In genomic region chr16:57471852-57472664, GRCh38 we compare ENCODE assay signal across 1 cellular context.
A peak's percentile ranks its signal among the peaks of the same experiment; 100 is the strongest.
TF ChIP-seq lines count a peak whose summit lies in the region.

No MANE protein-coding gene starts in this region.

TF ChIP-seq in HepG2, 621 proteins besides CTCF, POLR2A, EP300 and RAD21 (continued from another document and continues in another):
- peak; percentile 60; the same call in 1 of the 2 replicates for TF ChIP-seq POGK (CRISPR knock-in tag; conservative IDR thresholded peaks at IDR 0.05)
- TF ChIP-seq THAP11 (CRISPR knock-in tag; IDR thresholded peaks at IDR 0.05), result peak; percentile 60
- TF ChIP-seq ZNF605 (CRISPR knock-in tag; IDR thresholded peaks at IDR 0.05), result peak; percentile 46; the same call in 1 of the 2 replicates
- no peak for TF ChIP-seq SNAI1 (CRISPR knock-in tag; IDR thresholded peaks at IDR 0.05; ENCODE audit: borderline replicate concordance)
- TF ChIP-seq ZMYM3 (CRISPR knock-in tag; IDR thresholded peaks at IDR 0.05), result peak; percentile 42
- no peak for TF ChIP-seq ZNF260 (CRISPR knock-in tag; IDR thresholded peaks at IDR 0.05; ENCODE audit: borderline replicate concordance, low read depth)
- TF ChIP-seq ZNF570 (CRISPR knock-in tag; IDR thresholded peaks at IDR 0.05; ENCODE audit: borderline replicate concordance), result no peak
- TF ChIP-seq HOXA5 (CRISPR knock-in tag; IDR thresholded peaks at IDR 0.05), result peak; percentile 70; the same call in 1 of the 2 replicates
- peak; percentile 74; the same call in 1 of the 2 replicates for TF ChIP-seq FOXJ3 (CRISPR knock-in tag; IDR thresholded peaks at IDR 0.05; ENCODE audit: borderline replicate concordance)
- no peak for TF ChIP-seq ZXDC (CRISPR knock-in tag; IDR thresholded peaks at IDR 0.05)
- no peak for TF ChIP-seq ZNF343 (CRISPR knock-in tag; IDR thresholded peaks at IDR 0.05)
- TF ChIP-seq NR2F1 (CRISPR knock-in tag; IDR thresholded peaks at IDR 0.05), result peak; percentile 39 to 67
- TF ChIP-seq SIN3B (IDR thresholded peaks at IDR 0.05; ENCODE audit: low read length), result no peak
- 0 out of 2 replicates have a peak, but pooled peaks have one; percentile 22 for TF ChIP-seq IRF9 (CRISPR knock-in tag; IDR thresholded peaks at IDR 0.05; ENCODE audit: borderline replicate concordance)
- TF ChIP-seq LCORL (IDR thresholded peaks at IDR 0.05), result no peak
- peak; percentile 84; the same call in 1 of the 2 replicates for TF ChIP-seq LCORL (CRISPR knock-in tag; IDR thresholded peaks at IDR 0.05)
- TF ChIP-seq STAG1 (CRISPR knock-in tag; IDR thresholded peaks at IDR 0.05), result 0 out of 2 replicates have a peak, but pooled peaks have one; percentile 10
- TF ChIP-seq SOX6 (IDR thresholded peaks at IDR 0.05), result no peak
- TF ChIP-seq SOX6 (CRISPR knock-in tag; IDR thresholded peaks at IDR 0.05), result peak; percentile 77
- TF ChIP-seq THRA (CRISPR knock-in tag; IDR thresholded peaks at IDR 0.05; ENCODE audit: borderline replicate concordance), result peak; percentile 58; the same call in 1 of the 2 replicates
- TF ChIP-seq SMAD9 (CRISPR knock-in tag; IDR thresholded peaks at IDR 0.05), result 0 out of 2 replicates have a peak, but pooled peaks have one; percentile 41
- no peak for TF ChIP-seq HNRNPK (IDR thresholded peaks at IDR 0.05; ENCODE audit: low read depth, low read length, poor library complexity, severe bottlenecking)
- no peak for TF ChIP-seq ZBTB39 (CRISPR knock-in tag; IDR thresholded peaks at IDR 0.05)
- TF ChIP-seq CEBPG (CRISPR knock-in tag; IDR thresholded peaks at IDR 0.05), result 0 out of 2 replicates have a peak, but pooled peaks have one; percentile 9
- no peak for TF ChIP-seq ZSCAN22 (CRISPR knock-in tag; IDR thresholded peaks at IDR 0.05)
- TF ChIP-seq GZF1 (CRISPR knock-in tag; IDR thresholded peaks at IDR 0.05), result peak; percentile 89
- no peak for TF ChIP-seq ZNF484 (CRISPR knock-in tag; IDR thresholded peaks at IDR 0.05; ENCODE audit: borderline replicate concordance, low read depth)
- TF ChIP-seq ZNF784 (CRISPR knock-in tag; IDR thresholded peaks at IDR 0.05; ENCODE audit: borderline replicate concordance), result no peak
- TF ChIP-seq ZNF274 (CRISPR knock-in tag; IDR thresholded peaks at IDR 0.05), result 0 out of 2 replicates have a peak, but pooled peaks have one; percentile 17
- TF ChIP-seq ZNF232 (CRISPR knock-in tag; IDR thresholded peaks at IDR 0.05; ENCODE audit: borderline replicate concordance), result peak; percentile 51; the same call in 1 of the 2 replicates
- TF ChIP-seq ZC3H13 (CRISPR knock-in tag; IDR thresholded peaks at IDR 0.05), result peak; percentile 6; the same call in 1 of the 2 replicates
- no peak for TF ChIP-seq ZNF253 (CRISPR knock-in tag; IDR thresholded peaks at IDR 0.05; ENCODE audit: borderline replicate concordance)
- no peak for TF ChIP-seq ZSCAN5A (CRISPR knock-in tag; IDR thresholded peaks at IDR 0.05; ENCODE audit: borderline replicate concordance)
- no peak for TF ChIP-seq TRIM22 (IDR thresholded peaks at IDR 0.05)
- TF ChIP-seq TRAFD1 (CRISPR knock-in tag; IDR thresholded peaks at IDR 0.05; ENCODE audit: borderline replicate concordance), result no peak; the same call in 1 of the 2 replicates
- peak; percentile 80 for TF ChIP-seq DMAP1 (CRISPR knock-in tag; IDR thresholded peaks at IDR 0.05)
- peak; percentile 99 for TF ChIP-seq ARNTL (CRISPR knock-in tag; IDR thresholded peaks at IDR 0.05)
- TF ChIP-seq ASH2L (IDR thresholded peaks at IDR 0.05; ENCODE audit: insufficient read length, low read depth, low read length), result peak; percentile 87
- TF ChIP-seq ZNF414 (CRISPR knock-in tag; IDR thresholded peaks at IDR 0.05), result peak; percentile 63
- TF ChIP-seq KDM4B (CRISPR knock-in tag; IDR thresholded peaks at IDR 0.05), result peak; percentile 78; the same call in 1 of the 2 replicates
- TF ChIP-seq EHMT2 (IDR thresholded peaks at IDR 0.05; ENCODE audit: borderline replicate concordance, low read depth, low read length), result no peak
- peak; percentile 76; the same call in 1 of the 2 replicates for TF ChIP-seq KLF6 (CRISPR knock-in tag; IDR thresholded peaks at IDR 0.05)
- TF ChIP-seq ZFP1 (CRISPR knock-in tag; IDR thresholded peaks at IDR 0.05), result no peak
- 0 out of 2 replicates have a peak, but pooled peaks have one; percentile 56 for TF ChIP-seq GATAD1 (CRISPR knock-in tag; IDR thresholded peaks at IDR 0.05)
- TF ChIP-seq GFI1 (CRISPR knock-in tag; IDR thresholded peaks at IDR 0.05; ENCODE audit: borderline replicate concordance), result no peak
- peak; percentile 87 for TF ChIP-seq RFXAP (CRISPR knock-in tag; IDR thresholded peaks at IDR 0.05; ENCODE audit: borderline replicate concordance)
- TF ChIP-seq FOXK2 (IDR thresholded peaks at IDR 0.05), result no peak
- 0 out of 2 replicates have a peak, but pooled peaks have one; percentile 17 for TF ChIP-seq ZNF292 (CRISPR knock-in tag; IDR thresholded peaks at IDR 0.05; ENCODE audit: borderline replicate concordance, low read depth)
- no peak for TF ChIP-seq ZEB1 (IDR thresholded peaks at IDR 0.05; ENCODE audit: insufficient replicate concordance, low read depth)
- no peak for TF ChIP-seq SETDB1 (CRISPR knock-in tag; IDR thresholded peaks at IDR 0.05; ENCODE audit: borderline replicate concordance)
- TF ChIP-seq RARA (CRISPR knock-in tag; IDR thresholded peaks at IDR 0.05), result peak; percentile 88
- TF ChIP-seq ZMYM2 (CRISPR knock-in tag; IDR thresholded peaks at IDR 0.05), result no peak
